ENCODE assay signal across 20 cellular contexts in genomic region chr1:51667556-51667955, GRCh38.
"Had no signal": no experiment of that assay in that cellular context is flagged by ENCODE, and none has a peak within 500 bp of the region (broad histone marks: within the 10 kb centered on the region; RNA-seq: fewer than 3 reads in every experiment).

No MANE protein-coding gene starts in this region.

- H3K4me2 ChIP-seq: neural progenitor cell had no signal

- H3K4me1 Mint-ChIP-seq: neural progenitor cell had no signal

- H3K4me3 ChIP-seq: colonic mucosa, heart left ventricle, neural progenitor cell, prostate gland, sigmoid colon, tibial nerve had no signal

- H3K9ac ChIP-seq: neural progenitor cell, parathyroid adenoma had no signal

- ATAC-seq: foreskin keratinocyte; natural killer cell treated with Interleukin-12 subunit alpha and Interleukin-12 subunit beta and Interleukin-15 and Interleukin-18, amount 100 ng/mL, for 72 hours; stimulated activated effector memory CD8-positive, alpha-beta T cell treated with anti-CD3 and anti-CD28 coated beads, Interleukin-12 subunit alpha, Interleukin-12 subunit beta, amount 100 ng/mL, for 72 hours; stimulated activated naive CD8-positive, alpha-beta T cell treated with anti-CD3 and anti-CD28 coated beads, Interleukin-15, Interleukin-2, amounts not matched to agents 100 U/mL and 50 U/mL, for 24 hours had no signal

- H3K4me1 ChIP-seq: colonic mucosa, foreskin keratinocyte, neural progenitor cell, parathyroid adenoma, prostate gland had no signal

- H3K9me3 ChIP-seq: colonic mucosa, heart left ventricle, prostate gland, sigmoid colon, tibial nerve had no signal

- H3K36me3 ChIP-seq: colonic mucosa, neural progenitor cell, prostate gland, sigmoid colon, tibial nerve had no signal

- H3K27me3 ChIP-seq: colonic mucosa, foreskin keratinocyte, heart left ventricle, neural progenitor cell, sigmoid colon, tibial nerve had no signal

- FAIRE-seq: small intestine had no signal

- H3K27ac Mint-ChIP-seq: natural killer cell treated with Interleukin-12 subunit alpha and Interleukin-12 subunit beta and Interleukin-15 and Interleukin-18, amount 100 ng/mL, for 72 hours; neural progenitor cell; stimulated activated effector memory CD8-positive, alpha-beta T cell treated with anti-CD3 and anti-CD28 coated beads, Interleukin-12 subunit alpha, Interleukin-12 subunit beta, amount 100 ng/mL, for 72 hours had no signal

- H3K4me3 Mint-ChIP-seq: natural killer cell treated with Interleukin-12 subunit alpha and Interleukin-12 subunit beta and Interleukin-15 and Interleukin-18, amount 100 ng/mL, for 72 hours; neural progenitor cell; stimulated activated effector memory CD8-positive, alpha-beta T cell treated with anti-CD3 and anti-CD28 coated beads, Interleukin-12 subunit alpha, Interleukin-12 subunit beta, amount 100 ng/mL, for 72 hours had no signal

- H3K27me3 Mint-ChIP-seq: natural killer cell treated with Interleukin-12 subunit alpha and Interleukin-12 subunit beta and Interleukin-15 and Interleukin-18, amount 100 ng/mL, for 72 hours had no signal

- DNase-seq: cerebellar nuclear complex; colonic mucosa; dermis blood vessel endothelial cell; erythroblast; foreskin keratinocyte; heart left ventricle; hippocampal formation; mammary epithelial cell; occipital lobe; sigmoid colon; small intestine; stimulated activated CD4-positive, alpha-beta T cell treated with anti-CD3 and anti-CD28 coated beads, Interleukin-4, amount 100 ng/mL, for 1 hour; stimulated activated CD8-positive, alpha-beta memory T cell treated with anti-CD3 and anti-CD28 coated beads, Interleukin-4, amount 100 ng/mL, for 48 hours; stimulated activated naive CD8-positive, alpha-beta T cell treated with anti-CD3 and anti-CD28 coated beads, Interleukin-15, Interleukin-2, amounts not matched to agents 100 U/mL and 50 U/mL, for 24 hours had no signal

- H2AFZ ChIP-seq: neural progenitor cell, parathyroid adenoma had no signal

- H3K36me3 Mint-ChIP-seq: natural killer cell treated with Interleukin-12 subunit alpha and Interleukin-12 subunit beta and Interleukin-15 and Interleukin-18, amount 100 ng/mL, for 72 hours; neural progenitor cell; stimulated activated effector memory CD8-positive, alpha-beta T cell treated with anti-CD3 and anti-CD28 coated beads, Interleukin-12 subunit alpha, Interleukin-12 subunit beta, amount 100 ng/mL, for 72 hours had no signal

- H3K27ac ChIP-seq: colonic mucosa, foreskin keratinocyte, neural progenitor cell, parathyroid adenoma, prostate gland had no signal

- H3K9me3 Mint-ChIP-seq: natural killer cell treated with Interleukin-12 subunit alpha and Interleukin-12 subunit beta and Interleukin-15 and Interleukin-18, amount 100 ng/mL, for 72 hours; neural progenitor cell; stimulated activated effector memory CD8-positive, alpha-beta T cell treated with anti-CD3 and anti-CD28 coated beads, Interleukin-12 subunit alpha, Interleukin-12 subunit beta, amount 100 ng/mL, for 72 hours had no signal
